9 cellular contexts compared by ENCODE assay signal in the genomic region with DNA sequence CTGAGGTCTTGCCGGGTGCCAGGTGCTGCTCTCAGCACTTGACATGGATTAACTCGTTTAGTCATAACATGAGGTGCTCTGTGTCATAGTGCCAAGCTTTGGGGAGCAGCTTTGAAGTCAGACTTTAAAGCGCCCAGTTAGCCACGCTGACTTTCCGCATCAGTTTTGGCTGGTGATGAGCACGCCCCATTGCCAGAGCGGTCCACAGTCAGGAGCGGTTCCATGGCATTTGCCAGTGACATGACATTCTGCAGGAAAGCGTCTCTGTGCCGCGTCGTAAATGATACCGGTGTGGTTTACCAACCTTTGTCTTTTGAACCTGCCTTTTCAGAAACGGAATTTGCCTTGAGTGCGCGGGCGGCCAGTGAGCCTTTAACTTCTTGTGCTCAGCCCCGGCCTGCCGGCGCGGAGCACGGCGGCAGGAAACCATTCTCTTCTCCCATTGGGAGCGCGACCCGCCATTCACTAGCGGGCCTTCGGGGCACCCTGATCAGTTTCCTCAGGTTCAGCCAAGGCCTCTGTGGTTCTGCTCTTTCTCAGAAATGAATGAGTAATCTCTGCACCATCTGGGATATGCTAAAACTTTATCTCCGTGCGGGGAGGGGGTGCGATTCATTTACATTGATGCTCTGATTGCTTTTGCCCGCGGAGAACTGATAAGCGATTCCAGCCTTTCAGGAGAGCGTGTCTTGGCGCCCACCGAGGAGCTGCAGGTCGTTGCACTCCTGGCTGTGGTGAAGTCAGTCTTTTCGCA.
DNase-seq lines count a peak whose midpoint lies in the region; ATAC-seq lines count a peak whose summit lies in the region.
"Had no signal": no experiment of that assay in that cellular context is flagged by ENCODE, and none has a peak within 500 bp of the region (broad histone marks: within the 10 kb centered on the region; RNA-seq: fewer than 3 reads in every experiment).

No MANE protein-coding gene starts in this region.

- peak overlapping the region; percentile 13 for H3K27ac ChIP-seq in epithelial cell of prostate
- no peak overlapping the region for H3K27ac ChIP-seq in mucosa of rectum (ENCODE audit: low read depth in 2 of 2, low read length in 2 of 2)
- H3K27ac ChIP-seq in stomach smooth muscle (ENCODE audit: low read length) = no peak overlapping the region
- H3K27ac ChIP-seq: KMS-11 had no signal

- no peaks in the 10 kb centered on the region for H3K9me3 ChIP-seq in mucosa of rectum (ENCODE audit: control insufficient read depth in 2 of 2, low read length in 2 of 2)
- H3K9me3 ChIP-seq in stomach smooth muscle (ENCODE audit: control insufficient read depth in 2 of 2, low read length in 2 of 2) = no peaks in the 10 kb centered on the region

- H3K4me1 ChIP-seq in mucosa of rectum (ENCODE audit: control insufficient read depth in 2 of 2, insufficient read depth in 2 of 2, low read length in 2 of 2) (peaks cover 0 to 2% of the 10 kb centered on the region in 2 donors), stomach smooth muscle (ENCODE audit: control insufficient read depth, insufficient read depth, low read length) (peaks cover 7% of the 10 kb centered on the region)

- DNase-seq in ELF-1 (ENCODE audit: low read depth, low spot score) (peak; percentile 80), epithelial cell of prostate (ENCODE audit: low read depth, low spot score) (no peak), HuH-7 (ENCODE audit: low spot score) (no peak), GDM1 (lab: John Stamatoyannopoulos, UW) (no peak)
- peak; percentile 10 to 45 (median 17) for DNase-seq in activated CD8-positive, alpha-beta memory T cell treated with anti-CD3 and anti-CD28 coated beads for 48 hours (ENCODE audit: low read depth in 2 of 3, low spot score in 2 of 3)

- H3K27me3 ChIP-seq in mucosa of rectum (ENCODE audit: control insufficient read depth in 2 of 2, insufficient read depth in 2 of 2, low read length in 2 of 2) (peaks cover 0 to 11% of the 10 kb centered on the region in 2 donors), stomach smooth muscle (ENCODE audit: control insufficient read depth in 1 of 2, insufficient read depth in 2 of 2, low read length in 2 of 2) (no peaks in the 10 kb centered on the region)

- ATAC-seq in HG03342 (IDR thresholded peaks at IDR 0.05; ENCODE audit: unreplicated experiment) = peak; percentile 57

- peak overlapping the region; percentile 36 to 61 for H3K4me3 ChIP-seq in mucosa of rectum (ENCODE audit: low read length in 2 of 2)
- peak overlapping the region; percentile 23 to 74 for H3K4me3 ChIP-seq in stomach smooth muscle (ENCODE audit: low read length in 2 of 2)

- H3K9ac ChIP-seq in mucosa of rectum (ENCODE audit: low read depth in 1 of 2, low read length in 2 of 2) (no peak overlapping the region), stomach smooth muscle (ENCODE audit: low read length in 2 of 2) (peak overlapping the region in 1 of 2 donors; percentile 58)
- H3K9ac ChIP-seq: KMS-11 had no signal

- H3K36me3 ChIP-seq in mucosa of rectum (ENCODE audit: control insufficient read depth in 2 of 2, insufficient read depth in 2 of 2, low read length in 2 of 2) = no peaks in the 10 kb centered on the region
- no peaks in the 10 kb centered on the region for H3K36me3 ChIP-seq in stomach smooth muscle (ENCODE audit: control insufficient read depth in 2 of 2, insufficient read depth in 2 of 2, low read length in 2 of 2)

Comparison
In these comparisons a context has a peak if more than half of its experiments do, and no peak if none do; other contexts are left out.
1. DNase-seq: peak in ELF-1 (single experiment) and activated CD8-positive, alpha-beta memory T cell treated with anti-CD3 and anti-CD28 coated beads for 48 hours (3 of 3); none in epithelial cell of prostate (single experiment), HuH-7 (single experiment) and GDM1 (single experiment).